Comparison of ENCODE assay signal across 23 cellular contexts in genomic region chr2:113872201-113872600, GRCh38. TPM values are rescaled to one million over a fixed set of nuclear protein-coding genes. Genes with fewer than 3 reads are reported as not detected.
A peak's percentile ranks its signal among the peaks of the same experiment; 100 is the strongest.
DNase-seq lines count a peak whose midpoint lies in the region; ATAC-seq and TF ChIP-seq lines count a peak whose summit lies in the region.
"Had no signal": no experiment of that assay in that cellular context is flagged by ENCODE, and none has a peak within 500 bp of the region (broad histone marks: within the 10 kb centered on the region; RNA-seq: fewer than 3 reads in every experiment).

No MANE protein-coding gene starts in this region.

- no peak for ATAC-seq in memory B cell (ENCODE audit: low read depth)
- ATAC-seq in upper lobe of left lung (ENCODE audit: low FRiP score in 2 of 2), result no peak
- no peak for ATAC-seq in CD8-positive, alpha-beta T cell
- ATAC-seq in GM19455 (IDR thresholded peaks at IDR 0.05; ENCODE audit: unreplicated experiment), result no peak
- ATAC-seq: naive thymus-derived CD8-positive, alpha-beta T cell had no signal

- 88 to 93% methylated on average over 4 of the region's 4 CpGs for WGBS in upper lobe of left lung, 2 donors

- POLR2A ChIA-PET in CD8-positive, alpha-beta T cell (lab: Charles Lee), result no interaction called here

- no peak overlapping the region for H3K4me3 Mint-ChIP-seq in memory B cell
- H3K4me3 Mint-ChIP-seq in CD8-positive, alpha-beta T cell, result no peak overlapping the region
- H3K4me3 Mint-ChIP-seq: activated CD4-positive, alpha-beta T cell treated with anti-CD3 and anti-CD28 coated beads, Interleukin-2, amount 10 ng/mL, durations not matched to agents 24 days and 14 days; CD4-positive, alpha-beta T cell; central memory CD8-positive, alpha-beta T cell; naive thymus-derived CD8-positive, alpha-beta T cell had no signal

- H3K9me3 ChIP-seq in upper lobe of left lung, result no peaks in the 10 kb centered on the region
- H3K9me3 ChIP-seq in CD8-positive, alpha-beta T cell (ENCODE audit: low read length), result no peaks in the 10 kb centered on the region
- H3K9me3 ChIP-seq: esophagus muscularis mucosa had no signal

- TF ChIP-seq CTCF in astrocyte of the spinal cord (IDR thresholded peaks at IDR 0.05; ENCODE audit: low read depth, low read length), result no peak
- no peak for TF ChIP-seq CTCF in upper lobe of left lung (IDR thresholded peaks at IDR 0.05)
- TF ChIP-seq CTCF in CD8-positive, alpha-beta T cell (IDR thresholded peaks at IDR 0.05), result no peak

- no peaks in the 10 kb centered on the region for H3K36me3 ChIP-seq in upper lobe of left lung
- no peaks in the 10 kb centered on the region for H3K36me3 ChIP-seq in CD8-positive, alpha-beta T cell (ENCODE audit: insufficient read depth, low read length)
- H3K36me3 ChIP-seq: esophagus muscularis mucosa had no signal

- no peak for TF ChIP-seq POLR2A in upper lobe of left lung (IDR thresholded peaks at IDR 0.05)

- DNase-seq in AG08395 (ENCODE audit: low spot score) (peak; percentile 73), M059J (ENCODE audit: low read depth) (peak; percentile 81), astrocyte of the spinal cord (ENCODE audit: low read depth, low spot score) (peak; percentile 72), memory B cell (ENCODE audit: low spot score in 2 of 2) (no peak), upper lobe of left lung (no peak), NK-92 (lab: John Stamatoyannopoulos, UW; ENCODE audit: unreplicated experiment) (no peak)
- no peak for DNase-seq in CD8-positive, alpha-beta T cell
- DNase-seq: activated CD4-positive, alpha-beta T cell treated with anti-CD3 and anti-CD28 coated beads, Interleukin-2, amount 10 ng/mL, durations not matched to agents 24 days and 14 days; CD4-positive, alpha-beta T cell; islet precursor cell; mammary epithelial cell; naive thymus-derived CD8-positive, alpha-beta T cell; NCI-H1092; NCI-H2081; stimulated activated CD4-positive, alpha-beta T cell treated with anti-CD3 and anti-CD28 coated beads, Interleukin-4, amount 100 ng/mL, for 4 hours; substantia nigra; SW 1271 had no signal

- peaks cover 4 to 12% (median 9%) of the 10 kb centered on the region in 4 donors for H3K4me1 ChIP-seq in upper lobe of left lung
- peaks cover 14% of the 10 kb centered on the region for H3K4me1 ChIP-seq in CD8-positive, alpha-beta T cell (ENCODE audit: insufficient read depth, low read length)

- in situ Hi-C loops in astrocyte of the spinal cord (cut with HindIII; ENCODE audit: low sequenced_read_pairs), result no loop called here

- no peaks in the 10 kb centered on the region for H3K27me3 Mint-ChIP-seq in memory B cell
- H3K27me3 Mint-ChIP-seq in CD8-positive, alpha-beta T cell (ENCODE audit: low read depth), result no peaks in the 10 kb centered on the region
- H3K27me3 Mint-ChIP-seq: activated CD4-positive, alpha-beta T cell treated with anti-CD3 and anti-CD28 coated beads, Interleukin-2, amount 10 ng/mL, durations not matched to agents 24 days and 14 days; CD4-positive, alpha-beta T cell; central memory CD8-positive, alpha-beta T cell; naive thymus-derived CD8-positive, alpha-beta T cell had no signal

- H3K27ac ChIP-seq in upper lobe of left lung, result no peak overlapping the region
- H3K27ac ChIP-seq in CD8-positive, alpha-beta T cell (ENCODE audit: low read depth, low read length), result no peak overlapping the region
- H3K27ac ChIP-seq: esophagus muscularis mucosa, hepatocyte, KMS-11, parathyroid adenoma had no signal

- TF ChIP-seq EP300 in upper lobe of left lung (IDR thresholded peaks at IDR 0.05), result no peak

- H3K9me3 Mint-ChIP-seq in memory B cell, result no peaks in the 10 kb centered on the region
- no peaks in the 10 kb centered on the region for H3K9me3 Mint-ChIP-seq in CD8-positive, alpha-beta T cell
- H3K9me3 Mint-ChIP-seq: CD4-positive, alpha-beta T cell; central memory CD8-positive, alpha-beta T cell; naive thymus-derived CD8-positive, alpha-beta T cell had no signal

- H3K27me3 ChIP-seq in upper lobe of left lung, result no peaks in the 10 kb centered on the region
- H3K27me3 ChIP-seq in CD8-positive, alpha-beta T cell (ENCODE audit: insufficient read depth, low read length), result no peaks in the 10 kb centered on the region
- H3K27me3 ChIP-seq: esophagus muscularis mucosa, hepatocyte had no signal

- intact Hi-C loops in CD8-positive, alpha-beta T cell (cut with DNase I, micrococcal nuclease), result loop anchor here in 1 of 2 experiments (10.0 kb wide), 1 partner anchor 697 kb away; the partner anchor contains the start of gene PSD4

- CTCF ChIA-PET in CD8-positive, alpha-beta T cell (lab: Charles Lee), result interaction anchor here (1.2 kb wide), 1 partner anchor 28 kb away, joined by 4 read pairs; no protein-coding TSS in a partner anchor

- H3K4me1 Mint-ChIP-seq in memory B cell, result peaks cover 20% of the 10 kb centered on the region
- peaks cover 24% of the 10 kb centered on the region for H3K4me1 Mint-ChIP-seq in CD8-positive, alpha-beta T cell (ENCODE audit: low read depth)

- no peak overlapping the region for H3K4me3 ChIP-seq in astrocyte of the spinal cord (ENCODE audit: low read depth, low read length)
- no peak overlapping the region for H3K4me3 ChIP-seq in upper lobe of left lung
- H3K4me3 ChIP-seq in CD8-positive, alpha-beta T cell (ENCODE audit: low read depth, low read length), result no peak overlapping the region
- H3K4me3 ChIP-seq: esophagus muscularis mucosa, hepatocyte had no signal

- peak overlapping the region; percentile 22 for H3K27ac Mint-ChIP-seq in memory B cell
- no peak overlapping the region for H3K27ac Mint-ChIP-seq in CD8-positive, alpha-beta T cell
- H3K27ac Mint-ChIP-seq: activated CD4-positive, alpha-beta T cell treated with anti-CD3 and anti-CD28 coated beads, Interleukin-2, amount 10 ng/mL, durations not matched to agents 24 days and 14 days; CD4-positive, alpha-beta T cell had no signal

- H3K36me3 Mint-ChIP-seq in memory B cell, result peaks cover 6% of the 10 kb centered on the region
- no peaks in the 10 kb centered on the region for H3K36me3 Mint-ChIP-seq in CD8-positive, alpha-beta T cell
- H3K36me3 Mint-ChIP-seq: naive thymus-derived CD8-positive, alpha-beta T cell had no signal

RNA-seq across cellular contexts. Expression of gene ACTR3, which starts 17.7 kb away (rescaled TPM):
- 272 and 393 TPM in 2 replicates for total RNA-seq in M059J (2014; rRNA removed; shearing (Covaris generic))
- total RNA-seq in upper lobe of left lung, result 100 to 1,000 TPM in 4 of 6 donors, 10 to 100 TPM in 2; 79.6 to 304 (median 139) TPM
- total RNA-seq in CD8-positive, alpha-beta T cell, result 100 to 1,000 TPM; 121 to 122 TPM

Comparison
In these comparisons a context has a peak if more than half of its experiments do, and no peak if none do; other contexts are left out.
1. DNase-seq: peak in AG08395 (single experiment), M059J (single experiment) and astrocyte of the spinal cord (single experiment); none in memory B cell (0 of 2), upper lobe of left lung (0 of 2), CD8-positive, alpha-beta T cell (0 of 7) and NK-92 (single experiment).